In the genomic region with DNA sequence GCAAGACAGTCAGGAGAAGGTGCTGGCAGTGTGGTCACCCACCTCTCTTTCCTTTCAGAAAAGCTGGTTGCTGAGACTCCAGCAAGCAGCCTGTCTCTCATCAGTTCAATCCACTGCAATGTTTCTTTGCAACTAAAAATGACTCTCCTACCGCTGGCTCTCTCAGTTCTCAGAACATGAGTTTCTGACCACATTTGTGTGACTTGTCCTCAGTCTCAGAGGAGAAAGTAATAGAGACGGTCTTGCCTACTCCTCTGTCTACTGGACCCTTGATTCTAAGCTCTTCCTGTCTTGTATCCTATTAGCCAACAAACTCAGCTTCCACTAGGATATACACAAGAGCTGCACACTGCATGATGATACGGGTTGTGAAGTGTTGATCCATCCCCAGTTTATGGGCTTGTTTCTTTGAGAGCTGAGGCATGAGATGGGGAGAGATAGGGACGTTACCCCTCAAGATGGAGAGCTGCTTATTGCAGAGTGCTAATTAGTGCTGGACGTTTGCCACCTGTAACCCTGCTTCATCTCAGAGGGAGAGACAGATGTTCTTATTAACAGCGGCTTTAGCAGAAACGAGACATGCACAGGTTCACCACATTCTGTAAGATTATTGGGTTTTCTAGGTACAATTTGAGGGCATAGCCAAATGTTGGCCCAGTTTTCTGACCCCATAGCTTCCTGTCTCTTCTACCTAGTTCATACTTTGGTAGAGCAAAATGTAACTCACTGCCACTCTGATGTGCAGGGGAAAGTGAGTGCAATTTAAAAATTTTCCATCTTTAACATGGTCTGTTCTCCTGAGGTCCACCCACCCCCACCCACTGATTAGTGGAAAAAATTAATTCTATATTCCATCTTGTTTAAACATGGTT, we compare ENCODE assay signal across 9 cellular contexts. TPM values are rescaled to one million over a fixed set of nuclear protein-coding genes. Genes with fewer than 3 reads are reported as not detected.
DNase-seq lines count a peak whose midpoint lies in the region; ATAC-seq and TF ChIP-seq lines count a peak whose summit lies in the region.
"Had no signal": no experiment of that assay in that cellular context is flagged by ENCODE, and none has a peak within 500 bp of the region (broad histone marks: within the 10 kb centered on the region; RNA-seq: fewer than 3 reads in every experiment).

No MANE protein-coding gene starts in this region.

- no peaks in the 10 kb centered on the region for H3K27me3 ChIP-seq in suprapubic skin
- H3K27me3 ChIP-seq in sigmoid colon, result no peaks in the 10 kb centered on the region

- POLR2A ChIA-PET in activated CD8-positive, alpha-beta T cell treated with anti-CD3 and anti-CD28 coated beads for 36 hours (lab: Charles Lee), result no interaction called here

- peaks cover 2% of the 10 kb centered on the region for H3K27me3 Mint-ChIP-seq in activated CD8-positive, alpha-beta T cell treated with anti-CD3 and anti-CD28 coated beads for 36 hours

- TF ChIP-seq EP300 in suprapubic skin (IDR thresholded peaks at IDR 0.05) (no peak), sigmoid colon (IDR thresholded peaks at IDR 0.05) (no peak)

- H3K36me3 ChIP-seq in suprapubic skin (no peaks in the 10 kb centered on the region), sigmoid colon (no peaks in the 10 kb centered on the region)

- no peaks in the 10 kb centered on the region for H3K9me3 Mint-ChIP-seq in activated CD8-positive, alpha-beta T cell treated with anti-CD3 and anti-CD28 coated beads for 36 hours
- H3K9me3 Mint-ChIP-seq: T-helper 2 cell treated with Interferon-gamma antibody and Interleukin-4, amounts not matched to agents 5 μg/mL and 100 μg/mL, for 36 hours had no signal

- intact Hi-C loops in activated CD8-positive, alpha-beta T cell treated with anti-CD3 and anti-CD28 coated beads for 36 hours (cut with micrococcal nuclease), result no loop called here
- intact Hi-C loops in sigmoid colon (cut with DNase I), result no loop called here

- H3K4me1 ChIP-seq in suprapubic skin, result no peaks in the 10 kb centered on the region
- H3K4me1 ChIP-seq in sigmoid colon, result no peaks in the 10 kb centered on the region

- no peak overlapping the region for H3K27ac ChIP-seq in suprapubic skin
- H3K27ac ChIP-seq in sigmoid colon, result no peak overlapping the region

- H3K9me3 ChIP-seq in suprapubic skin (no peaks in the 10 kb centered on the region), sigmoid colon (no peaks in the 10 kb centered on the region)

- no peak overlapping the region for H3K27ac Mint-ChIP-seq in activated CD8-positive, alpha-beta T cell treated with anti-CD3 and anti-CD28 coated beads for 36 hours
- H3K27ac Mint-ChIP-seq: memory B cell; T-helper 2 cell treated with Interferon-gamma antibody and Interleukin-4, amounts not matched to agents 5 μg/mL and 100 μg/mL, for 36 hours had no signal

- H3K4me1 Mint-ChIP-seq in activated CD8-positive, alpha-beta T cell treated with anti-CD3 and anti-CD28 coated beads for 36 hours (ENCODE audit: low read depth), result peaks cover 19% of the 10 kb centered on the region
- H3K4me1 Mint-ChIP-seq: memory B cell had no signal

- WGBS in suprapubic skin, result 77% methylated on average over 7 of the region's 7 CpGs
- WGBS in sigmoid colon, 2 donors, result 64 to 81% methylated on average over 7 of the region's 7 CpGs

- no peak for TF ChIP-seq CTCF in activated CD8-positive, alpha-beta T cell treated with anti-CD3 and anti-CD28 coated beads for 36 hours (IDR thresholded peaks at IDR 0.05)
- TF ChIP-seq CTCF in suprapubic skin (IDR thresholded peaks at IDR 0.05) (no peak), sigmoid colon (IDR thresholded peaks at IDR 0.05) (no peak)

- no peak overlapping the region for H3K4me3 Mint-ChIP-seq in activated CD8-positive, alpha-beta T cell treated with anti-CD3 and anti-CD28 coated beads for 36 hours
- H3K4me3 Mint-ChIP-seq: memory B cell; T-helper 2 cell treated with Interferon-gamma antibody and Interleukin-4, amounts not matched to agents 5 μg/mL and 100 μg/mL, for 36 hours had no signal

- H3K4me3 ChIP-seq in suprapubic skin (no peak overlapping the region), sigmoid colon (no peak overlapping the region)

- ATAC-seq in GM18867 (IDR thresholded peaks at IDR 0.05; ENCODE audit: unreplicated experiment), result peak; percentile 77
- ATAC-seq in GM21390 (IDR thresholded peaks at IDR 0.05; ENCODE audit: unreplicated experiment), result peak; percentile 78
- peak; percentile 78 for ATAC-seq in HG03342 (IDR thresholded peaks at IDR 0.05; ENCODE audit: unreplicated experiment)
- ATAC-seq in activated CD8-positive, alpha-beta T cell treated with anti-CD3 and anti-CD28 coated beads for 36 hours, result peak; percentile 72

- DNase-seq in activated CD8-positive, alpha-beta T cell treated with anti-CD3 and anti-CD28 coated beads for 36 hours, result no peak
- DNase-seq in suprapubic skin (ENCODE audit: low spot score in 2 of 2), result no peak
- no peak for DNase-seq in NCI-H2081 (lab: John Stamatoyannopoulos, UW)
- no peak for DNase-seq in sigmoid colon

- H3K36me3 Mint-ChIP-seq in activated CD8-positive, alpha-beta T cell treated with anti-CD3 and anti-CD28 coated beads for 36 hours (ENCODE audit: low read depth), result no peaks in the 10 kb centered on the region
- H3K36me3 Mint-ChIP-seq: memory B cell had no signal

- TF ChIP-seq POLR2A in suprapubic skin (IDR thresholded peaks at IDR 0.05) (no peak), sigmoid colon (IDR thresholded peaks at IDR 0.05) (no peak)

- CTCF ChIA-PET in activated CD8-positive, alpha-beta T cell treated with anti-CD3 and anti-CD28 coated beads for 36 hours (lab: Charles Lee), result interaction anchor here (0.8 to 1.4 kb wide), 3 partner anchors 19 to 136 kb away, joined by 3 read pairs; no protein-coding TSS in a partner anchor

RNA-seq across cellular contexts. Expression of a gene that starts 32.4 kb away (rescaled TPM):
- 100 to 1,000 TPM; 341 to 368 TPM for total RNA-seq in activated CD8-positive, alpha-beta T cell treated with anti-CD3 and anti-CD28 coated beads for 36 hours
- 100 to 1,000 TPM in 3 of 4 donors, 10 to 100 TPM in 1; 84.6 to 172 (median 165) TPM for total RNA-seq in suprapubic skin
- total RNA-seq in sigmoid colon, result 100 to 1,000 TPM; 179 to 273 (median 229) TPM
- polyA plus RNA-seq in sigmoid colon, result 100 to 1,000 TPM; 179 to 240 (median 201) TPM
